25 cellular contexts compared by ENCODE assay signal in the genomic region with DNA sequence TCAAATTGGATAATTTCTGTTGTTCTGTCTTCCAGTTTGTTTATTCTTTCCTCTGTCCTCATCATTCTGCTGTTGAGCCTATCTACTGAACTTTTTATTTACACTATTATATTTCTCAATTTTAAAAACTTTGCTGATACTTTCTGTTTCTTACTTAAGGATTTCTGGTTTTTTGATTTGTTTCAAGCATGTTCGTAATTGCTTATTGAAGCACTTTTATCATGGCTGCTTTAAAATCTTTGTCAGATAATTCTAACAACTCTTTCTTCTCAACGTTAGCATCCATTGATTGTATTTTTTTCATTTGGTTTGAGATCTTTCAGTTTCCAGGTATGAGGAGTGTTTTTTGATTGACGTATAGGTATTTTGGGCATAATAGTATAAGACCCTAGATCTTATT.
"Had no signal": no experiment of that assay in that cellular context is flagged by ENCODE, and none has a peak within 500 bp of the region (broad histone marks: within the 10 kb centered on the region; RNA-seq: fewer than 3 reads in every experiment).

No MANE protein-coding gene starts in this region.

- H3K4me3 ChIP-seq: colonic mucosa, esophagus squamous epithelium, lower lobe of right lung, prostate gland, right atrium auricular region, sigmoid colon, thoracic aorta, tibial nerve, upper lobe of left lung had no signal

- H3K27ac ChIP-seq: colonic mucosa, esophagus squamous epithelium, lower lobe of right lung, prostate gland, right atrium auricular region, sigmoid colon, thoracic aorta, tibial nerve, upper lobe of left lung had no signal

- H3K27me3 ChIP-seq: colonic mucosa, esophagus squamous epithelium, right atrium auricular region, sigmoid colon, tibial nerve, upper lobe of left lung had no signal

- H3K36me3 ChIP-seq: colonic mucosa, lower lobe of right lung, prostate gland, right atrium auricular region, sigmoid colon, thoracic aorta had no signal

- DNase-seq: colonic mucosa; effector memory CD4-positive, alpha-beta T cell; esophagus squamous epithelium; hypothalamus; immature natural killer cell; islet precursor cell; left ventricle myocardium superior; lower lobe of right lung; naive thymus-derived CD8-positive, alpha-beta T cell; nephron progenitor cell; nucleus accumbens; sigmoid colon; stimulated activated CD4-positive, alpha-beta T cell treated with anti-CD3 and anti-CD28 coated beads, Interleukin-2, amount 100 ng/mL, for 24 hours; stimulated activated CD4-positive, alpha-beta T cell treated with anti-CD3 and anti-CD28 coated beads, Interleukin-4, amount 100 ng/mL, for 4 hours; stimulated activated naive CD8-positive, alpha-beta T cell treated with anti-CD3 and anti-CD28 coated beads, Interleukin-15, Interleukin-2, amounts not matched to agents 100 U/mL and 50 U/mL, for 24 hours; upper lobe of left lung had no signal

- H3K27ac Mint-ChIP-seq: dendritic cell treated with granulocyte-macrophage colony-stimulating factor and Interleukin-4, amounts not matched to agents 40 ng/mL and 50 ng/mL, for 4 days; immature natural killer cell; naive thymus-derived CD8-positive, alpha-beta T cell; nephron progenitor cell had no signal

- FAIRE-seq: endothelial cell of umbilical vein, frontal cortex, urothelium cell line had no signal

- H3K9me3 Mint-ChIP-seq: dendritic cell treated with granulocyte-macrophage colony-stimulating factor and Interleukin-4, amounts not matched to agents 40 ng/mL and 50 ng/mL, for 4 days; nephron progenitor cell had no signal

- H3K27me3 Mint-ChIP-seq: dendritic cell treated with granulocyte-macrophage colony-stimulating factor and Interleukin-4, amounts not matched to agents 40 ng/mL and 50 ng/mL, for 4 days; naive thymus-derived CD8-positive, alpha-beta T cell; stimulated activated memory B cell treated with anti-CD40 and anti-IgM and Interleukin-4, amounts not matched to agents 10 μg/mL and 1 μg/mL and 100 μg/mL, for 72 hours had no signal

- H3K4me1 Mint-ChIP-seq: nephron progenitor cell had no signal

- H3K4me1 ChIP-seq: colonic mucosa, esophagus squamous epithelium, lower lobe of right lung, prostate gland, sigmoid colon, tibial nerve, upper lobe of left lung had no signal

- H3K4me3 Mint-ChIP-seq: dendritic cell treated with granulocyte-macrophage colony-stimulating factor and Interleukin-4, amounts not matched to agents 40 ng/mL and 50 ng/mL, for 4 days; immature natural killer cell; naive thymus-derived CD8-positive, alpha-beta T cell; nephron progenitor cell; stimulated activated memory B cell treated with anti-CD40 and anti-IgM and Interleukin-4, amounts not matched to agents 10 μg/mL and 1 μg/mL and 100 μg/mL, for 72 hours had no signal

- ATAC-seq: left ventricle myocardium superior; lower lobe of right lung; naive thymus-derived CD8-positive, alpha-beta T cell; stimulated activated memory B cell treated with anti-CD40 and anti-IgM and Interleukin-4, amounts not matched to agents 10 μg/mL and 1 μg/mL and 100 μg/mL, for 72 hours; stimulated activated naive CD8-positive, alpha-beta T cell treated with anti-CD3 and anti-CD28 coated beads, Interleukin-15, Interleukin-2, amounts not matched to agents 100 U/mL and 50 U/mL, for 24 hours had no signal

- H3K9me3 ChIP-seq: colonic mucosa, esophagus squamous epithelium, lower lobe of right lung, prostate gland, right atrium auricular region, thoracic aorta, tibial nerve, upper lobe of left lung had no signal
